In the genomic region with DNA sequence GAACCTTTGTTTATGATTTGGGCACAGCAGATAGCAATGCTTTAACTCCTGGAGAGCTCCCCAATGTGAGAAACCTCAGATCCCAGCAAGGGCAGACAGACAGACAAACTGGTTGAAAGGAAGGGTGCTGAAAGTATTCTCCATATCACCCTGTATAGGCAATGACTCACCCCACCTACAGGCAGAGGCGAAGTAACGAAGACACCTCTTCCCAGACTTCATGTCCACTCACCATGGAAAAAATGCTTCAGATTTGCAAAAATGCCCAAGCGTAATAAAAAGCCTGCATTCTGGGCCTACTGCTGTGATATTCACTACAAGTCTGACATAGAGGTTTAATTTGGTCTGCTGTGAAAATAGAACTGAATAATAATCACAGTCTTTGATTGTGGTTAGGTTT, we compare ENCODE assay signal across 18 cellular contexts. TPM values are rescaled to one million over a fixed set of nuclear protein-coding genes. Genes with fewer than 3 reads are reported as not detected.
DNase-seq lines count a peak whose midpoint lies in the region; ATAC-seq and TF ChIP-seq lines count a peak whose summit lies in the region.
"Had no signal": no experiment of that assay in that cellular context is flagged by ENCODE, and none has a peak within 500 bp of the region (broad histone marks: within the 10 kb centered on the region; RNA-seq: fewer than 3 reads in every experiment).

No MANE protein-coding gene starts in this region.

- peaks cover 2% of the 10 kb centered on the region for H3K36me3 Mint-ChIP-seq in activated CD8-positive, alpha-beta T cell treated with anti-CD3 and anti-CD28 coated beads for 36 hours (ENCODE audit: low read depth)
- H3K36me3 Mint-ChIP-seq in endodermal cell (ENCODE audit: low read depth), result no peaks in the 10 kb centered on the region
- H3K36me3 Mint-ChIP-seq: mesothelial cell of epicardium, WTC11 had no signal

- peaks cover 48% of the 10 kb centered on the region for H3K4me1 Mint-ChIP-seq in stimulated activated naive CD8-positive, alpha-beta T cell treated with anti-CD3 and anti-CD28 coated beads, Interleukin-15, amount 100 ng/mL, for 72 hours
- peaks cover 46% of the 10 kb centered on the region for H3K4me1 Mint-ChIP-seq in activated CD8-positive, alpha-beta T cell treated with anti-CD3 and anti-CD28 coated beads for 36 hours (ENCODE audit: low read depth)
- H3K4me1 Mint-ChIP-seq in endodermal cell, result peaks cover 4% of the 10 kb centered on the region
- H3K4me1 Mint-ChIP-seq: WTC11 had no signal

- DNase-seq in stimulated activated naive CD8-positive, alpha-beta T cell treated with anti-CD3 and anti-CD28 coated beads, Interleukin-15, Interleukin-2, amounts not matched to agents 100 U/mL and 50 U/mL, for 24 hours, result peak; percentile 35
- no peak for DNase-seq in stimulated activated naive CD8-positive, alpha-beta T cell treated with anti-CD3 and anti-CD28 coated beads, Interleukin-15, amount 100 ng/mL, for 72 hours
- DNase-seq in activated CD8-positive, alpha-beta T cell treated with anti-CD3 and anti-CD28 coated beads for 36 hours, result peak; percentile 38
- DNase-seq in endodermal cell (no peak), occipital lobe (lab: John Stamatoyannopoulos, UW) (no peak), substantia nigra (lab: John Stamatoyannopoulos, UW) (no peak), T1000 (lab: John Stamatoyannopoulos, UW) (no peak)
- DNase-seq: activated gamma-delta T cell, BE2C, Karpas-422, NCI-H2029 treated with DMSO at 0.1 percent for 48 hours, posterior cingulate gyrus, SJCRH30 had no signal

- H3K4me3 ChIP-seq in endodermal cell (ENCODE audit: low read length), result no peak overlapping the region
- H3K4me3 ChIP-seq: GM23338, SJCRH30 had no signal

- H3K27me3 Mint-ChIP-seq in stimulated activated naive CD8-positive, alpha-beta T cell treated with anti-CD3 and anti-CD28 coated beads, Interleukin-15, amount 100 ng/mL, for 72 hours, result no peaks in the 10 kb centered on the region
- H3K27me3 Mint-ChIP-seq in activated CD8-positive, alpha-beta T cell treated with anti-CD3 and anti-CD28 coated beads for 36 hours, result no peaks in the 10 kb centered on the region
- no peaks in the 10 kb centered on the region for H3K27me3 Mint-ChIP-seq in endodermal cell (ENCODE audit: insufficient read depth)
- H3K27me3 Mint-ChIP-seq: dendritic cell treated with granulocyte-macrophage colony-stimulating factor and Interleukin-4, amounts not matched to agents 40 ng/mL and 50 ng/mL, for 4 days had no signal

- no peaks in the 10 kb centered on the region for H3K9me3 Mint-ChIP-seq in stimulated activated naive CD8-positive, alpha-beta T cell treated with anti-CD3 and anti-CD28 coated beads, Interleukin-15, amount 100 ng/mL, for 72 hours
- no peaks in the 10 kb centered on the region for H3K9me3 Mint-ChIP-seq in activated CD8-positive, alpha-beta T cell treated with anti-CD3 and anti-CD28 coated beads for 36 hours
- H3K9me3 Mint-ChIP-seq in endodermal cell, result peaks cover 5% of the 10 kb centered on the region
- H3K9me3 Mint-ChIP-seq: dendritic cell treated with granulocyte-macrophage colony-stimulating factor and Interleukin-4, amounts not matched to agents 40 ng/mL and 50 ng/mL, for 4 days; GM23338; mesothelial cell of epicardium had no signal

- no peaks in the 10 kb centered on the region for H3K36me3 ChIP-seq in endodermal cell (ENCODE audit: control insufficient read depth, insufficient read depth, low read length)
- H3K36me3 ChIP-seq: BE2C, SJCRH30 had no signal

- no peaks in the 10 kb centered on the region for H3K27me3 ChIP-seq in endodermal cell (ENCODE audit: control insufficient read depth, insufficient read depth, low read length, poor library complexity, severe bottlenecking)
- H3K27me3 ChIP-seq: BE2C, SJCRH30 had no signal

- H3K27ac Mint-ChIP-seq in stimulated activated naive CD8-positive, alpha-beta T cell treated with anti-CD3 and anti-CD28 coated beads, Interleukin-15, amount 100 ng/mL, for 72 hours, result peak overlapping the region in 1 of 2 donors; percentile 47
- peak overlapping the region; percentile 61 for H3K27ac Mint-ChIP-seq in activated CD8-positive, alpha-beta T cell treated with anti-CD3 and anti-CD28 coated beads for 36 hours
- H3K27ac Mint-ChIP-seq in endodermal cell, result no peak overlapping the region
- H3K27ac Mint-ChIP-seq: dendritic cell treated with granulocyte-macrophage colony-stimulating factor and Interleukin-4, amounts not matched to agents 40 ng/mL and 50 ng/mL, for 4 days; GM23338; mesothelial cell of epicardium; WTC11 had no signal

- intact Hi-C loops in activated CD8-positive, alpha-beta T cell treated with anti-CD3 and anti-CD28 coated beads for 36 hours (cut with micrococcal nuclease), result no loop called here

- 94% methylated on average over 3 of the region's 3 CpGs; no CpG with 5 or more reads in 1 of the 2 experiments for WGBS in endodermal cell (ENCODE audit: insufficient coverage in 1 of 2, insufficient read length in 1 of 2), 2 experiments

- no peak overlapping the region for H3K4me3 Mint-ChIP-seq in stimulated activated naive CD8-positive, alpha-beta T cell treated with anti-CD3 and anti-CD28 coated beads, Interleukin-15, amount 100 ng/mL, for 72 hours
- no peak overlapping the region for H3K4me3 Mint-ChIP-seq in activated CD8-positive, alpha-beta T cell treated with anti-CD3 and anti-CD28 coated beads for 36 hours
- no peak overlapping the region for H3K4me3 Mint-ChIP-seq in endodermal cell
- H3K4me3 Mint-ChIP-seq: dendritic cell treated with granulocyte-macrophage colony-stimulating factor and Interleukin-4, amounts not matched to agents 40 ng/mL and 50 ng/mL, for 4 days; GM23338; mesothelial cell of epicardium; WTC11 had no signal

- no peak overlapping the region for H3K9ac ChIP-seq in endodermal cell (ENCODE audit: extremely low read depth, low read length, poor library complexity, severe bottlenecking)

- TF ChIP-seq CTCF in activated CD8-positive, alpha-beta T cell treated with anti-CD3 and anti-CD28 coated beads for 36 hours (IDR thresholded peaks at IDR 0.05), result no peak
- peak; percentile 33 for TF ChIP-seq CTCF in endodermal cell (conservative IDR thresholded peaks at IDR 0.05)

- no peak overlapping the region for H3K27ac ChIP-seq in endodermal cell (ENCODE audit: low read depth, low read length)
- no peak overlapping the region for H3K27ac ChIP-seq in substantia nigra (ENCODE audit: low read depth, low read length, poor library complexity, severe bottlenecking)
- H3K27ac ChIP-seq: SJCRH30 had no signal

- ATAC-seq in stimulated activated naive CD8-positive, alpha-beta T cell treated with anti-CD3 and anti-CD28 coated beads, Interleukin-15, Interleukin-2, amounts not matched to agents 100 U/mL and 50 U/mL, for 24 hours, result peak; percentile 71
- ATAC-seq in stimulated activated naive CD8-positive, alpha-beta T cell treated with anti-CD3 and anti-CD28 coated beads, Interleukin-15, amount 100 ng/mL, for 72 hours, result no peak
- peak; percentile 43 for ATAC-seq in activated CD8-positive, alpha-beta T cell treated with anti-CD3 and anti-CD28 coated beads for 36 hours
- no peak for ATAC-seq in HG02981 (IDR thresholded peaks at IDR 0.05; ENCODE audit: unreplicated experiment)
- ATAC-seq: GM23338, WTC11 had no signal

- peaks cover 8% of the 10 kb centered on the region for H3K9me3 ChIP-seq in endodermal cell (ENCODE audit: control insufficient read depth, low read length)
- H3K9me3 ChIP-seq: BE2C, SJCRH30 had no signal

- POLR2A ChIA-PET in activated CD8-positive, alpha-beta T cell treated with anti-CD3 and anti-CD28 coated beads for 36 hours (lab: Charles Lee), result interaction anchor here (1.0 kb wide), 1 partner anchor 506 kb away, joined by 3 read pairs; no protein-coding TSS in a partner anchor

- no peaks in the 10 kb centered on the region for H3K4me1 ChIP-seq in endodermal cell (ENCODE audit: control insufficient read depth, insufficient read depth, low read length)
- H3K4me1 ChIP-seq: BE2C had no signal

- CTCF ChIA-PET in activated CD8-positive, alpha-beta T cell treated with anti-CD3 and anti-CD28 coated beads for 36 hours (lab: Charles Lee), result interaction anchor here (0.6 to 1.0 kb wide), 2 partner anchors 9 to 13 kb away, joined by 3 read pairs; no protein-coding TSS in a partner anchor

RNA-seq across cellular contexts. Expression of gene THBS1, which starts 50.5 kb away (rescaled TPM):
- 1 to 10 TPM in 1 of 2 experiments, under 1 TPM in 1; 0.54 to 1.1 TPM for total RNA-seq in activated CD8-positive, alpha-beta T cell treated with anti-CD3 and anti-CD28 coated beads for 36 hours
- total RNA-seq in endodermal cell, result 10 to 100 TPM; 13.9 to 16.5 TPM
- 27.0 TPM for polyA plus RNA-seq in endodermal cell (2013, experiment 1 of 2)
- 28.3 TPM for polyA plus RNA-seq in endodermal cell (2013, experiment 2 of 2)
- 171 TPM for total RNA-seq in occipital lobe

Comparison
In these comparisons a context has a peak if more than half of its experiments do, and no peak if none do; other contexts are left out.
1. ATAC-seq: peak in stimulated activated naive CD8-positive, alpha-beta T cell treated with anti-CD3 and anti-CD28 coated beads, Interleukin-15, Interleukin-2, amounts not matched to agents 100 U/mL and 50 U/mL, for 24 hours (single experiment) and activated CD8-positive, alpha-beta T cell treated with anti-CD3 and anti-CD28 coated beads for 36 hours (single experiment); none in stimulated activated naive CD8-positive, alpha-beta T cell treated with anti-CD3 and anti-CD28 coated beads, Interleukin-15, amount 100 ng/mL, for 72 hours (single experiment) and HG02981 (single experiment).
2. DNase-seq: peak in stimulated activated naive CD8-positive, alpha-beta T cell treated with anti-CD3 and anti-CD28 coated beads, Interleukin-15, Interleukin-2, amounts not matched to agents 100 U/mL and 50 U/mL, for 24 hours (single experiment) and activated CD8-positive, alpha-beta T cell treated with anti-CD3 and anti-CD28 coated beads for 36 hours (single experiment); none in stimulated activated naive CD8-positive, alpha-beta T cell treated with anti-CD3 and anti-CD28 coated beads, Interleukin-15, amount 100 ng/mL, for 72 hours (0 of 2), endodermal cell (single experiment), occipital lobe (single experiment), substantia nigra (0 of 49) and T1000 (single experiment).